30 cellular contexts compared by ENCODE assay signal in genomic region chr13:113064000-113064533, GRCh38. TPM values are rescaled to one million over a fixed set of nuclear protein-coding genes. Genes with fewer than 3 reads are reported as not detected.
DNase-seq lines count a peak whose midpoint lies in the region; ATAC-seq, FAIRE-seq and TF ChIP-seq lines count a peak whose summit lies in the region.
"Had no signal": no experiment of that assay in that cellular context is flagged by ENCODE, and none has a peak within 500 bp of the region (broad histone marks: within the 10 kb centered on the region; RNA-seq: fewer than 3 reads in every experiment).

No MANE protein-coding gene starts in this region.

- WGBS in HepG2 (ENCODE audit: low lambda C conversion rate): 96% methylated on average over 24 of the region's 29 CpGs

- H3K4me2 ChIP-seq in HepG2 (ENCODE audit: low read depth, low read length): no peak overlapping the region
- H3K4me2 ChIP-seq: BLaER1 had no signal

- H3K4me1 ChIP-seq in NT2/D1 (ENCODE audit: insufficient read depth, insufficient read length) (peaks cover 14% of the 10 kb centered on the region), kidney (ENCODE audit: control insufficient read depth in 1 of 2, insufficient read depth in 1 of 2, low read depth in 1 of 2, low read length in 2 of 2) (no peaks in the 10 kb centered on the region), HepG2 (ENCODE audit: insufficient read depth, low read length) (no peaks in the 10 kb centered on the region)
- H3K4me1 ChIP-seq: BLaER1, psoas muscle, testis had no signal

- peaks cover 4% of the 10 kb centered on the region for H3K27me3 ChIP-seq in NT2/D1 (ENCODE audit: insufficient read depth, insufficient read length)
- H3K27me3 ChIP-seq in HepG2 (ENCODE audit: control insufficient read depth in 1 of 2, insufficient read depth in 2 of 2, low read length in 2 of 2): no peaks in the 10 kb centered on the region
- H3K27me3 ChIP-seq: BLaER1, testis had no signal

- ATAC-seq in HepG2: no peak
- ATAC-seq in GM18505 (IDR thresholded peaks at IDR 0.05; ENCODE audit: unreplicated experiment): no peak
- ATAC-seq: naive thymus-derived CD8-positive, alpha-beta T cell; stimulated activated naive B cell treated with anti-CD40 and anti-IgM and Interleukin-4, amounts not matched to agents 10 μg/mL and 1 μg/mL and 100 μg/mL, for 72 hours had no signal

- TF ChIP-seq EP300 in HepG2 (IDR thresholded peaks at IDR 0.05; ENCODE audit: low read depth in 2 of 2, low read length in 2 of 2) (no peak), HepG2 (CRISPR knock-in tag; IDR thresholded peaks at IDR 0.05; ENCODE audit: borderline replicate concordance) (no peak)

- POLR2A ChIA-PET in HepG2 (lab: Yijun Ruan, JAX): no interaction called here

- CTCF ChIA-PET in HepG2 (lab: Yijun Ruan, JAX; ENCODE audit: low intra/inter-chr PET ratio, low total read pairs): no interaction called here

- in situ Hi-C loops in HepG2 (cut with HindIII; ENCODE audit: extremely low pct_ligation_motif_present, low pct_unique_long_range_greater_than_20kb): no loop called here

- H3K9me3 ChIP-seq in NT2/D1 (ENCODE audit: insufficient read depth, low read length) (no peaks in the 10 kb centered on the region), kidney (ENCODE audit: control insufficient read depth in 1 of 2, low read length in 2 of 2) (no peaks in the 10 kb centered on the region), HepG2 (ENCODE audit: low read length) (no peaks in the 10 kb centered on the region)
- H3K9me3 ChIP-seq: BLaER1, psoas muscle, testis had no signal

- H3K36me3 ChIP-seq in NT2/D1 (ENCODE audit: insufficient read depth, insufficient read length, low read length): no peaks in the 10 kb centered on the region
- peaks cover 5 to 8% of the 10 kb centered on the region in 2 donors for H3K36me3 ChIP-seq in kidney (ENCODE audit: control insufficient read depth in 1 of 2, insufficient read depth in 2 of 2, low read length in 2 of 2)
- peaks cover 15 to 24% of the 10 kb centered on the region in 2 experiments; a peak in 3 of 5 replicates for H3K36me3 ChIP-seq in HepG2 (replicated peaks in 1 of 2; ENCODE audit: control insufficient read depth in 1 of 2, insufficient read depth in 2 of 2, low read length in 2 of 2)
- H3K36me3 ChIP-seq: BLaER1 had no signal

- intact Hi-C loops in kidney (cut with DNase I) (no loop called here), HepG2 (cut with micrococcal nuclease; ENCODE audit: unreplicated experiment) (no loop called here)

- TF ChIP-seq POLR2A in HepG2 (IDR thresholded peaks at IDR 0.05; ENCODE audit: insufficient read depth in 1 of 2, low read depth in 2 of 2, low read length in 2 of 2): no peak
- no peak for TF ChIP-seq POLR2A in GM18505 (IDR thresholded peaks at IDR 0.05; ENCODE audit: borderline replicate concordance, extremely low read depth, insufficient read depth, insufficient read length)

- FAIRE-seq in kidney (lab: Jason Lieb, UNC) (no peak), HepG2 (lab: Jason Lieb, UNC) (no peak)
- FAIRE-seq: colon, HTR-8/SVneo had no signal

- H3K27ac ChIP-seq in angular gyrus (ENCODE audit: low read depth, low read length) (peak overlapping the region; percentile 14), kidney (ENCODE audit: low read depth in 2 of 2, low read length in 2 of 2) (no peak overlapping the region), HepG2 (ENCODE audit: extremely low read length, insufficient read depth, low read length) (no peak overlapping the region)
- H3K27ac ChIP-seq: BLaER1, epithelial cell of prostate, psoas muscle, testis had no signal

- no peak overlapping the region for H3K4me3 ChIP-seq in NT2/D1 (ENCODE audit: insufficient read length, low read depth)
- no peak overlapping the region for H3K4me3 ChIP-seq in kidney (ENCODE audit: low read length in 2 of 2)
- H3K4me3 ChIP-seq in HepG2 (replicated peaks in 1 of 3; ENCODE audit: insufficient read depth in 1 of 3, low read depth in 2 of 3, low read length in 3 of 3): no peak overlapping the region
- H3K4me3 ChIP-seq: BLaER1, psoas muscle, testis had no signal

- BruUV-seq in HepG2 (replicated peaks; lab: Mats Ljungman, UMichigan): no TSS peak

- H3K9ac ChIP-seq in NT2/D1 (ENCODE audit: insufficient read length, low read depth) (peak overlapping the region; percentile 21), kidney (ENCODE audit: low read length in 2 of 2) (no peak overlapping the region), HepG2 (ENCODE audit: insufficient read depth, low read depth, low read length) (no peak overlapping the region)
- H3K9ac ChIP-seq: BLaER1 had no signal

- no peaks in the 10 kb centered on the region for H4K20me1 ChIP-seq in HepG2 (ENCODE audit: insufficient read depth, low read length)
- H4K20me1 ChIP-seq: BLaER1 had no signal

- TF ChIP-seq RAD21 in HepG2 (CRISPR knock-in tag; IDR thresholded peaks at IDR 0.05): no peak

- no peaks in the 10 kb centered on the region for H3K79me2 ChIP-seq in HepG2 (ENCODE audit: insufficient read depth, low read length)

- H2AFZ ChIP-seq in HepG2 (ENCODE audit: low read length): no peak overlapping the region

- no peak for DNase-seq in NT2/D1 (ENCODE audit: low read depth, low spot score)
- peak; percentile 59 for DNase-seq in kidney
- peak; percentile 16 for DNase-seq in superior temporal gyrus (ENCODE audit: extremely low spot score)
- DNase-seq in HepG2 (ENCODE audit: low spot score): no peak
- no peak for DNase-seq in T-helper 1 cell
- DNase-seq: activated CD4-positive, alpha-beta memory T cell treated with anti-CD3 and anti-CD28 coated beads, Interleukin-2, amount 10 ng/mL, durations not matched to agents 7 days and 5 days; activated naive CD4-positive, alpha-beta T cell treated with anti-CD3 and anti-CD28 coated beads, Interleukin-2, amount 50 U/mL, for 16 hours; amniotic stem cell; effector CD8-positive, alpha-beta T cell; islet precursor cell; KG1; MM.1S; NCI-H1105 treated with DMSO at 0.1 percent for 48 hours; NCI-H2029; NCI-H2227 treated with DMSO at 0.1 percent for 48 hours; NCI-H526; NK-92 treated with Interleukin-12 subunit alpha and Interleukin-12 subunit beta, amount 100 ng/mL, for 24 hours; SHP77; stimulated activated naive B cell treated with anti-CD40 and anti-IgM and Interleukin-4, amounts not matched to agents 10 μg/mL and 1 μg/mL and 100 μg/mL, for 72 hours; testis had no signal

- no peak for TF ChIP-seq CTCF in kidney (IDR thresholded peaks at IDR 0.05; ENCODE audit: borderline replicate concordance, extremely low read depth, insufficient read depth)
- TF ChIP-seq CTCF in HepG2 (CRISPR knock-in tag; IDR thresholded peaks at IDR 0.05): no peak

TF ChIP-seq in HepG2, 621 proteins besides CTCF, POLR2A, EP300 and RAD21 (continues in another document):
- TF ChIP-seq ZNF761 (CRISPR knock-in tag; conservative IDR thresholded peaks at IDR 0.05): no peak

RNA-seq across cellular contexts. Expression of gene F7, which starts 41.5 kb away (rescaled TPM):
- total RNA-seq in kidney (0.16 TPM), HepG2 (2016; rRNA removed; fragmentation: Illumina TruSeq; extraction: Trizol) (7.2 and 12.6 TPM in 2 replicates)
- polyA plus RNA-seq in kidney (ENCODE audit: insufficient read depth, low read depth, low replicate concordance) (0.52 TPM), HepG2 (2011; rRNA removed) (26.5 and 39.9 TPM in 2 replicates)
- total RNA-seq in HepG2 (2016; cell fraction: cytosol; rRNA removed; fragmentation: Illumina TruSeq; extraction: Trizol; ENCODE audit: low read depth): 0.61 and 0.71 TPM in 2 replicates
- total RNA-seq in HepG2 (2016; cell fraction: insoluble cytoplasmic fraction; rRNA removed; fragmentation: Illumina TruSeq; extraction: Trizol): 6.7 and 12.9 TPM in 2 replicates
- 1.9 and 2.2 TPM in 2 replicates for total RNA-seq in HepG2 (2016; cell fraction: membrane; rRNA removed; fragmentation: Illumina TruSeq; extraction: Trizol)
- total RNA-seq in HepG2 (2016; cell fraction: nucleus; rRNA removed; fragmentation: Illumina TruSeq; extraction: Trizol): 10.3 and 10.6 TPM in 2 replicates
- 21.7 and 26.2 TPM in 2 replicates for polyA plus RNA-seq in HepG2 (2011; cell fraction: cytosol; rRNA removed)
- 105 and 121 TPM in 2 replicates for polyA plus RNA-seq in HepG2 (2011; cell fraction: nucleus; rRNA removed)
- polyA plus RNA-seq in HepG2 (2012): 45.9 and 52.4 TPM in 2 replicates
- 0.51 and 0.52 TPM in 2 replicates for polyA plus RNA-seq in HepG2 (2016; cell fraction: cytosol; fragmentation: Illumina TruSeq; extraction: Trizol; ENCODE audit: low read depth)
- polyA plus RNA-seq in HepG2 (2016; cell fraction: insoluble cytoplasmic fraction; fragmentation: Illumina TruSeq; extraction: Trizol; ENCODE audit: low read depth): 7.0 and 7.3 TPM in 2 replicates
- polyA plus RNA-seq in HepG2 (2016; cell fraction: membrane; fragmentation: Illumina TruSeq; extraction: Trizol; ENCODE audit: low read depth): 1.1 and 1.6 TPM in 2 replicates
- 23.6 and 26.7 TPM in 2 replicates for polyA plus RNA-seq in HepG2 (2016; cell fraction: nucleus; fragmentation: Illumina TruSeq; extraction: Trizol; ENCODE audit: insufficient read depth, low read depth)
- polyA minus RNA-seq in HepG2 (2011; rRNA and poly(A)+ RNA removed; ENCODE audit: low replicate concordance): 43.0 TPM in 1 of 2 replicates, not detected in the other
- polyA minus RNA-seq in HepG2 (2011; cell fraction: cytosol; rRNA and poly(A)+ RNA removed): 8.7 and 12.9 TPM in 2 replicates
- polyA minus RNA-seq in HepG2 (2011; cell fraction: nucleus; rRNA and poly(A)+ RNA removed): 14.7 and 15.7 TPM in 2 replicates
- total RNA-seq: activated CD4-positive, alpha-beta memory T cell treated with anti-CD3 and anti-CD28 coated beads, Interleukin-2, amount 10 ng/mL, durations not matched to agents 7 days and 5 days; activated T-helper 2 cell treated with anti-CD3 and anti-CD28 coated beads, Interferon-gamma antibody, Interleukin-2, Interleukin-4, amounts not matched to agents 10 μg/mL and 5 μg/mL and 100 μg/mL, durations not matched to agents 14 hours and 24 hours and 36 hours; bronchial epithelial cell had no signal

RNA-seq across cellular contexts. Expression of gene F10, which starts 58.5 kb away (rescaled TPM):
- total RNA-seq in kidney (5.1 TPM), HepG2 (2016; rRNA removed; fragmentation: Illumina TruSeq; extraction: Trizol) (19.9 and 58.4 TPM in 2 replicates)
- polyA plus RNA-seq in kidney (ENCODE audit: insufficient read depth, low read depth, low replicate concordance) (6.8 TPM), HepG2 (2011; rRNA removed) (237 and 317 TPM in 2 replicates)
- total RNA-seq in HepG2 (2016; cell fraction: cytosol; rRNA removed; fragmentation: Illumina TruSeq; extraction: Trizol; ENCODE audit: low read depth): 11.2 and 12.3 TPM in 2 replicates
- total RNA-seq in HepG2 (2016; cell fraction: insoluble cytoplasmic fraction; rRNA removed; fragmentation: Illumina TruSeq; extraction: Trizol): 18.9 and 61.6 TPM in 2 replicates
- 12.7 and 13.1 TPM in 2 replicates for total RNA-seq in HepG2 (2016; cell fraction: membrane; rRNA removed; fragmentation: Illumina TruSeq; extraction: Trizol)
- 43.8 and 53.5 TPM in 2 replicates for total RNA-seq in HepG2 (2016; cell fraction: nucleus; rRNA removed; fragmentation: Illumina TruSeq; extraction: Trizol)
- 277 and 280 TPM in 2 replicates for polyA plus RNA-seq in HepG2 (2011; cell fraction: cytosol; rRNA removed)
- 231 and 240 TPM in 2 replicates for polyA plus RNA-seq in HepG2 (2011; cell fraction: nucleus; rRNA removed)
- 150 and 219 TPM in 2 replicates for polyA plus RNA-seq in HepG2 (2012)
- 11.6 and 13.0 TPM in 2 replicates for polyA plus RNA-seq in HepG2 (2016; cell fraction: cytosol; fragmentation: Illumina TruSeq; extraction: Trizol; ENCODE audit: low read depth)
- 18.4 and 19.4 TPM in 2 replicates for polyA plus RNA-seq in HepG2 (2016; cell fraction: insoluble cytoplasmic fraction; fragmentation: Illumina TruSeq; extraction: Trizol; ENCODE audit: low read depth)
- polyA plus RNA-seq in HepG2 (2016; cell fraction: membrane; fragmentation: Illumina TruSeq; extraction: Trizol; ENCODE audit: low read depth): 10.3 and 10.6 TPM in 2 replicates
- polyA plus RNA-seq in HepG2 (2016; cell fraction: nucleus; fragmentation: Illumina TruSeq; extraction: Trizol; ENCODE audit: insufficient read depth, low read depth): 82.4 and 83.6 TPM in 2 replicates
- 117 TPM in 1 of 2 replicates, not detected in the other for polyA minus RNA-seq in HepG2 (2011; rRNA and poly(A)+ RNA removed; ENCODE audit: low replicate concordance)
- 61.5 and 79.5 TPM in 2 replicates for polyA minus RNA-seq in HepG2 (2011; cell fraction: cytosol; rRNA and poly(A)+ RNA removed)
- polyA minus RNA-seq in HepG2 (2011; cell fraction: nucleus; rRNA and poly(A)+ RNA removed): 44.3 and 53.6 TPM in 2 replicates
- total RNA-seq: activated CD4-positive, alpha-beta memory T cell treated with anti-CD3 and anti-CD28 coated beads, Interleukin-2, amount 10 ng/mL, durations not matched to agents 7 days and 5 days; activated T-helper 2 cell treated with anti-CD3 and anti-CD28 coated beads, Interferon-gamma antibody, Interleukin-2, Interleukin-4, amounts not matched to agents 10 μg/mL and 5 μg/mL and 100 μg/mL, durations not matched to agents 14 hours and 24 hours and 36 hours; naive thymus-derived CD8-positive, alpha-beta T cell had no signal
- polyA plus RNA-seq: naive thymus-derived CD8-positive, alpha-beta T cell had no signal

Comparison
In these comparisons a context has a peak if more than half of its experiments do, and no peak if none do; other contexts are left out.
1. DNase-seq: peak in kidney (single experiment) and superior temporal gyrus (single experiment); none in NT2/D1 (single experiment), HepG2 (single experiment) and T-helper 1 cell (0 of 5).